Comparison of ENCODE assay signal across 8 cellular contexts in genomic region chr20:48920527-48921167, GRCh38. TPM values are rescaled to one million over a fixed set of nuclear protein-coding genes. Genes with fewer than 3 reads are reported as not detected.
DNase-seq lines count a peak whose midpoint lies in the region; TF ChIP-seq lines count a peak whose summit lies in the region.

No MANE protein-coding gene starts in this region.

- peak overlapping the region; percentile 91 for H3K4me2 ChIP-seq in hepatocyte

- no peaks in the 10 kb centered on the region for H3K27me3 ChIP-seq in H7 (ENCODE audit: control insufficient read depth, insufficient read depth, low read length)
- no peaks in the 10 kb centered on the region for H3K27me3 ChIP-seq in hepatocyte

- H3K4me3 ChIP-seq in H7 (ENCODE audit: insufficient read depth, low read depth, low read length) (peak overlapping the region; percentile 49), hepatocyte (peak overlapping the region; percentile 89), skin epidermis (peak overlapping the region; percentile 63 to 96 (median 85))

- H3K27ac ChIP-seq in hepatocyte: peak overlapping the region; percentile 98
- H3K27ac ChIP-seq in skin epidermis: peak overlapping the region in 20 of 21 experiments; percentile 8 to 99 (median 94)

- H3K9me2 ChIP-seq in hepatocyte (replicated peaks; ENCODE audit: insufficient read depth): no peaks in the 10 kb centered on the region

- H3K9me3 ChIP-seq in hepatocyte (ENCODE audit: low read depth): no peaks in the 10 kb centered on the region

- peaks cover 43% of the 10 kb centered on the region for H3K79me2 ChIP-seq in hepatocyte

- CTCF ChIA-PET in activated CD4-positive, alpha-beta memory T cell treated with anti-CD3 and anti-CD28 coated beads, Interleukin-2, amount 10 ng/mL, durations not matched to agents 7 days and 5 days (lab: Charles Lee): interaction anchor here (0.6 to 1.5 kb wide), 2 partner anchors 263 to 1396 kb away, joined by 3 to 4 read pairs; no protein-coding TSS in a partner anchor

- no peaks in the 10 kb centered on the region for H3K9me3 Mint-ChIP-seq in activated CD4-positive, alpha-beta memory T cell treated with anti-CD3 and anti-CD28 coated beads, Interleukin-2, amount 10 ng/mL, durations not matched to agents 7 days and 5 days

- peaks cover 21% of the 10 kb centered on the region for H3K4me1 ChIP-seq in hepatocyte (ENCODE audit: insufficient read depth)

- DNase-seq in H7: no peak
- no peak for DNase-seq in activated CD4-positive, alpha-beta memory T cell treated with anti-CD3 and anti-CD28 coated beads, Interleukin-2, amount 10 ng/mL, durations not matched to agents 7 days and 5 days
- no peak for DNase-seq in hepatocyte (ENCODE audit: low spot score)
- DNase-seq in NCI-H2196 treated with DMSO at 0.1 percent for 48 hours (lab: John Stamatoyannopoulos, UW; ENCODE audit: unreplicated experiment): no peak
- DNase-seq in AG20443 (ENCODE audit: low spot score): no peak
- no peak for DNase-seq in DMS 273 treated with DMSO at 0.1 percent for 48 hours (lab: John Stamatoyannopoulos, UW)
- DNase-seq in cortex of kidney (lab: John Stamatoyannopoulos, UW): no peak

- H3K4me1 Mint-ChIP-seq in activated CD4-positive, alpha-beta memory T cell treated with anti-CD3 and anti-CD28 coated beads, Interleukin-2, amount 10 ng/mL, durations not matched to agents 7 days and 5 days: peaks cover 36% of the 10 kb centered on the region

- no peak for TF ChIP-seq CTCF in hepatocyte (IDR thresholded peaks at IDR 0.05; ENCODE audit: poor library complexity)

- POLR2A ChIA-PET in activated CD4-positive, alpha-beta memory T cell treated with anti-CD3 and anti-CD28 coated beads, Interleukin-2, amount 10 ng/mL, durations not matched to agents 7 days and 5 days (lab: Charles Lee): interaction anchor here (1.0 to 2.7 kb wide), 4 partner anchors 17 to 94 kb away, joined by 3 to 11 read pairs (median 5); no protein-coding TSS in a partner anchor

- peaks cover 4% of the 10 kb centered on the region for H3K27me3 Mint-ChIP-seq in activated CD4-positive, alpha-beta memory T cell treated with anti-CD3 and anti-CD28 coated beads, Interleukin-2, amount 10 ng/mL, durations not matched to agents 7 days and 5 days

- peak overlapping the region; percentile 87 for H3K27ac Mint-ChIP-seq in activated CD4-positive, alpha-beta memory T cell treated with anti-CD3 and anti-CD28 coated beads, Interleukin-2, amount 10 ng/mL, durations not matched to agents 7 days and 5 days

- H3K36me3 ChIP-seq in H7 (replicated peaks; ENCODE audit: control insufficient read depth, insufficient read depth, low read length): no peaks in the 10 kb centered on the region
- no peaks in the 10 kb centered on the region for H3K36me3 ChIP-seq in hepatocyte (replicated peaks; ENCODE audit: insufficient read depth, low read depth)

- peak overlapping the region; percentile 88 for H3K4me3 Mint-ChIP-seq in activated CD4-positive, alpha-beta memory T cell treated with anti-CD3 and anti-CD28 coated beads, Interleukin-2, amount 10 ng/mL, durations not matched to agents 7 days and 5 days

- peaks cover 12% of the 10 kb centered on the region for H4K20me1 ChIP-seq in hepatocyte (ENCODE audit: insufficient read depth, poor library complexity, severe bottlenecking)

- peak overlapping the region; percentile 87 for H2AFZ ChIP-seq in hepatocyte

- 42% methylated on average over 9 of the region's 10 CpGs for WGBS in hepatocyte (ENCODE audit: low lambda C conversion rate, missing lambda C conversion rate)

- H3K36me3 Mint-ChIP-seq in activated CD4-positive, alpha-beta memory T cell treated with anti-CD3 and anti-CD28 coated beads, Interleukin-2, amount 10 ng/mL, durations not matched to agents 7 days and 5 days (ENCODE audit: low read depth): no peaks in the 10 kb centered on the region

RNA-seq across cellular contexts. Expression of gene ARFGEF2, which starts 0.9 kb away (rescaled TPM):
- 17.9 and 20.8 TPM in 2 replicates for total RNA-seq in H7 (2014; rRNA removed; shearing (Covaris generic))
- 10 to 100 TPM; 18.1 to 20.7 TPM for total RNA-seq in activated CD4-positive, alpha-beta memory T cell treated with anti-CD3 and anti-CD28 coated beads, Interleukin-2, amount 10 ng/mL, durations not matched to agents 7 days and 5 days
- 46.6 and 48.0 TPM in 2 replicates for total RNA-seq in hepatocyte
- polyA plus RNA-seq in hepatocyte: 9.7 and 10.9 TPM in 2 replicates
